ENCODE assay signal across 1 cellular context in the genomic region with DNA sequence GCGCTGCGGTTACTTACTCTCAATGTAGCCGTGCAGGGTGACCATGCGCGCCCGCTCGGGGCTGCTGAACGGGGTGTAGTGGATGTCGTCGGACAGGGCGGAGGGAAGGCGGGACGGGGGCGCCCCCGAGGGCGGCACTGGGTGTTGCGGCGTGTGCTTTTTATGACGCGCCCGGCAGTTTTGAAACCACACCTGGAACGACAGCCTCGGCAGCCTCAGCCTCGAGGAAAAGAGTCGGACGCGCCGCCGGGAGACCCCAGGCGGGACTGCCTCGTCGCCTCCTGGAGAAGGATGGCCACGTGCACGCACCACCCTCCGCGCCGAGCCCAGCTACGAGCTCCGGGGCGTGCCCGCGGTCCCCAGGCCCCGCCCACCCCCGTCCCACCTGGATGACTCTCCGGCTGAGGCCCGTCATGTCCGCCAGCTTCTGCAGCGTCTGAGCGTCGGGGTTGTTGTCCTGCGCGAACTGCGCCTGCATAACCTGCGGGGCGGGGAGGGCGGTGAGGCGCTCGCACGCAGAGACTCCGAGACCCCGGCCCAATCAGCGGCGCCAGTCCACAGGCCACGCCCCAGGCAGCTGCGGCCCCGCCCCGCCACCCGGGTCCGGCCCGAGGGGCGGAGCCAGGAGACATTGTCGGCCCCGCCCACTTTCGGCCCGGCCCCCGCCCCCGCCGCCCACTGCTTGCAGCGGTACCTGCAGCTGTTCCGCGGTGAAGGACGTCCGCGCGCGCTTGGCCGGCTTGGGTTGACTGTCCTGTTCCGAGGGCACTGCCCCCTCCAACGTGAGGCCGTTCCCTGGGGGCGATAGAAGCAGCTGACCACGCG.
TF ChIP-seq lines count a peak whose summit lies in the region.

No MANE protein-coding gene starts in this region.

TF ChIP-seq in GM12878, 131 proteins besides CTCF, POLR2A, EP300 and RAD21:
- TF ChIP-seq MTA3 (IDR thresholded peaks at IDR 0.05; ENCODE audit: borderline replicate concordance, low read length) = no peak
- peak in 1 of 2 experiments; percentile 75; a peak in 2 of 3 replicates for TF ChIP-seq EGR1 (IDR thresholded peaks at IDR 0.05; ENCODE audit: borderline replicate concordance in 1 of 2, low read depth in 2 of 2, low read length in 2 of 2)
- 0 out of 2 replicates have a peak, but pooled peaks have one; percentile 4 for TF ChIP-seq TCF12 (IDR thresholded peaks at IDR 0.05; ENCODE audit: low read depth, low read length)
